9 cellular contexts compared by ENCODE assay signal in the genomic region with DNA sequence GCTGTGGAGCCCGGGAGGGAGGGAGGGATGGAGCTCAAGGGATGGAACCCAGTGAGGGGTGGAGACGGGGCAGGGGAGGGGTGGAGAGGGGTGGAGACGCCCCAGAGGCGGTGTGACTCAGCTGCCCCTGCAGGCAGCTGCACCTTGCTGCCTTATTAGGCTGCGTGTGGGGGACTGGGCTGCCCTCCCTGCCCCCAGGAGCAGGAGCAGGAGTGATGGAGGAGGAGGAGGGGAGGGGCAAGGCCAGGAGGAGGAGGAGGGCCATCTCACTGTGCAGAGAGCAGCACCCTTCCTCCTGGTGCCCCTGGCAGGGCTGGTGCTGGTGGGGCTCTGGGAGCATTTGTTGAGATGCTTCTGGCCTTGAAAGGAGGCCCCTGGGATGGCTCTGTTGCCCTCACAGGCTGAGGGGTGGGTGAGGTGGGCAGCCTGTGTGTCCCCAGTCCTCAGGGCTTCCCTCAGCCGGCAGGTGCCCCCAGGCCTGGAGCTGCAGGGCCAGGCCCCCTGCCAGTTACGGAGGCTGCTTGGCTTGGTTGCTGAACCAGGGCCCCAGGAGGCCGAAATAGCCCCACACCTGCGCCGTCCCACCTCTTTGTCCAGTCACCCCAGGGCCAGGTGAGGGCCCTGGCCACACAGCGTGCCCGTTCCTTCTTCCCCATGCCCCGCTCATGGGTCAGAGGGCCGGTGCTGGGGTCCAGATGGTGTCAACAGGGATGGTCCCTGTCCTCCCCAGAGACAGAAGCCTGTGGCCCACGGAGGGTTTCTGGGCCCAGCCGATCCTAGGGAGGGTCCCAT. TPM values are rescaled to one million over a fixed set of nuclear protein-coding genes. Genes with fewer than 3 reads are reported as not detected.
DNase-seq lines count a peak whose midpoint lies in the region; ATAC-seq, FAIRE-seq and TF ChIP-seq lines count a peak whose summit lies in the region.
"Had no signal": no experiment of that assay in that cellular context is flagged by ENCODE, and none has a peak within 500 bp of the region (broad histone marks: within the 10 kb centered on the region; RNA-seq: fewer than 3 reads in every experiment).

No MANE protein-coding gene starts in this region.

- FAIRE-seq in keratinocyte (lab: Jason Lieb, UNC) = peak; percentile 65

- H3K9me1 ChIP-seq in keratinocyte (ENCODE audit: control insufficient read depth, extremely low read depth, insufficient read depth, low read length) = no peaks in the 10 kb centered on the region

- TF ChIP-seq CTCF in keratinocyte (optimal IDR thresholded peaks at IDR 0.05 in 1 of 3, IDR thresholded peaks at IDR 0.05 in 1 of 3, conservative IDR thresholded peaks at IDR 0.05 in 1 of 3; ENCODE audit: extremely low read depth in 1 of 3, insufficient read depth in 2 of 3, low read length in 3 of 3) (no peak), upper lobe of left lung (IDR thresholded peaks at IDR 0.05) (no peak)

- H3K4me1 ChIP-seq in keratinocyte (ENCODE audit: control insufficient read depth, extremely low read depth, insufficient read depth, low read length) (peaks cover 32% of the 10 kb centered on the region), upper lobe of left lung (peaks cover 50 to 63% (median 52%) of the 10 kb centered on the region in 4 donors)

- H3K9ac ChIP-seq in keratinocyte (ENCODE audit: control insufficient read depth, extremely low read depth, insufficient read depth, low read length) = no peak overlapping the region

- H3K4me3 ChIP-seq in keratinocyte (ENCODE audit: control insufficient read depth in 2 of 3, extremely low read depth in 1 of 3, insufficient read depth in 2 of 3, low read depth in 1 of 3, low read length in 3 of 3) = no peak overlapping the region
- H3K4me3 ChIP-seq in upper lobe of left lung = no peak overlapping the region

- peak in 1 of 2 donors; percentile 69 for ATAC-seq in upper lobe of left lung (ENCODE audit: low FRiP score in 2 of 2)

- H3K79me2 ChIP-seq in keratinocyte (ENCODE audit: control insufficient read depth, insufficient read depth, low read length) = peaks cover 84% of the 10 kb centered on the region

- TF ChIP-seq POLR2A in upper lobe of left lung (IDR thresholded peaks at IDR 0.05) = no peak

- 57 to 81% methylated on average over 4 to 16 of the region's 16 CpGs for WGBS in upper lobe of left lung, 2 donors

- TF ChIP-seq EP300 in upper lobe of left lung (IDR thresholded peaks at IDR 0.05) = no peak

- peak overlapping the region; percentile 26 for H3K27ac ChIP-seq in keratinocyte (ENCODE audit: control insufficient read depth, insufficient read depth, low read length)
- H3K27ac ChIP-seq in upper lobe of left lung = peak overlapping the region; percentile 21 to 70 (median 66)

- DNase-seq in NCI-H1436 (lab: John Stamatoyannopoulos, UW) (peak; percentile 22), NCI-H1436 treated with DMSO at 0.1 percent for 48 hours (lab: John Stamatoyannopoulos, UW) (no peak), amniotic epithelial cell (ENCODE audit: low read depth) (peak; percentile 73), keratinocyte (ENCODE audit: low read depth, low spot score) (no peak), upper lobe of left lung (peak in 1 of 2 donors; percentile 68), NCI-H2107 (lab: John Stamatoyannopoulos, UW) (no peak), pons (ENCODE audit: low spot score) (no peak), NCI-H748 treated with DMSO at 0.1 percent for 48 hours (lab: John Stamatoyannopoulos, UW) (no peak)
- DNase-seq: 8988T had no signal

- H3K36me3 ChIP-seq in keratinocyte (ENCODE audit: control insufficient read depth in 2 of 2, extremely low read depth in 1 of 2, insufficient read depth in 2 of 2, low read length in 2 of 2) = peaks cover 25 to 45% of the 10 kb centered on the region in 2 experiments
- peaks cover 11 to 70% (median 57%) of the 10 kb centered on the region in 4 donors for H3K36me3 ChIP-seq in upper lobe of left lung

- dilution Hi-C loops in keratinocyte (cut with MboI; ENCODE audit: extremely low pct_ligation_motif_present, low sequenced_read_pairs) = no loop called here

- peaks cover 33% of the 10 kb centered on the region for H4K20me1 ChIP-seq in keratinocyte (ENCODE audit: control insufficient read depth, extremely low read depth, insufficient read depth, low read length)

- no peaks in the 10 kb centered on the region for H3K9me3 ChIP-seq in keratinocyte (ENCODE audit: control insufficient read depth, low read depth, low read length)
- no peaks in the 10 kb centered on the region for H3K9me3 ChIP-seq in upper lobe of left lung

- no peak overlapping the region for H2AFZ ChIP-seq in keratinocyte (ENCODE audit: control insufficient read depth, low read length)

- H3K4me2 ChIP-seq in keratinocyte (ENCODE audit: control insufficient read depth, extremely low read depth, insufficient read depth, low read depth, low read length) = no peak overlapping the region

- H3K27me3 ChIP-seq in keratinocyte (ENCODE audit: control insufficient read depth, extremely low read depth, insufficient read depth, low read length) = no peaks in the 10 kb centered on the region
- no peaks in the 10 kb centered on the region for H3K27me3 ChIP-seq in upper lobe of left lung

RNA-seq across cellular contexts. Expression of gene TSSC4, which starts 9.5 kb away (rescaled TPM):
- polyA plus RNA-seq in keratinocyte = 15.9 to 27.1 TPM (median 18.6 TPM) in 3 replicates
- 16.4 TPM for polyA plus RNA-seq in keratinocyte (2011; ENCODE audit: low read depth)
- polyA plus RNA-seq in keratinocyte (2011; cell fraction: cytosol; rRNA removed) = 9.5 and 26.4 TPM in 2 replicates
- 22.0 and 31.6 TPM in 2 replicates for polyA plus RNA-seq in keratinocyte (2011; cell fraction: nucleus; rRNA removed)
- 38.2 and 40.2 TPM in 2 replicates for polyA plus RNA-seq in keratinocyte (2012; ENCODE audit: low replicate concordance)
- polyA minus RNA-seq in keratinocyte = 13.8 to 23.9 TPM (median 14.9 TPM) in 3 replicates
- polyA minus RNA-seq in keratinocyte (2011; cell fraction: cytosol; rRNA and poly(A)+ RNA removed) = 37.0 TPM
- polyA minus RNA-seq in keratinocyte (2011; cell fraction: nucleus; rRNA and poly(A)+ RNA removed) = 12.8 and 15.4 TPM in 2 replicates
- 10 to 100 TPM; 28.9 to 69.4 (median 50.3) TPM for total RNA-seq in upper lobe of left lung

RNA-seq across cellular contexts. Expression of gene CD81, which starts 14.0 kb away (rescaled TPM):
- polyA plus RNA-seq in keratinocyte = 194 to 429 TPM (median 320 TPM) in 3 replicates
- 94.1 TPM for polyA plus RNA-seq in keratinocyte (2011; ENCODE audit: low read depth)
- 211 and 326 TPM in 2 replicates for polyA plus RNA-seq in keratinocyte (2011; cell fraction: cytosol; rRNA removed)
- 476 and 659 TPM in 2 replicates for polyA plus RNA-seq in keratinocyte (2011; cell fraction: nucleus; rRNA removed)
- 517 and 572 TPM in 2 replicates for polyA plus RNA-seq in keratinocyte (2012; ENCODE audit: low replicate concordance)
- 327 to 957 TPM (median 546 TPM) in 3 replicates for polyA minus RNA-seq in keratinocyte
- polyA minus RNA-seq in keratinocyte (2011; cell fraction: cytosol; rRNA and poly(A)+ RNA removed) = 543 TPM
- polyA minus RNA-seq in keratinocyte (2011; cell fraction: nucleus; rRNA and poly(A)+ RNA removed) = 405 and 451 TPM in 2 replicates
- total RNA-seq in upper lobe of left lung = 1,000 to 10,000 TPM in 1 of 6 donors, 100 to 1,000 TPM in 5; 398 to 1,053 (median 787) TPM

RNA-seq across cellular contexts. Expression of gene TRPM5, which starts 53.2 kb away (rescaled TPM):
- not detected in 3 replicates for polyA plus RNA-seq in keratinocyte
- not detected for polyA plus RNA-seq in keratinocyte (2011; ENCODE audit: low read depth)
- polyA plus RNA-seq in keratinocyte (2011; cell fraction: cytosol; rRNA removed) = not detected in 2 replicates
- not detected in 2 replicates for polyA plus RNA-seq in keratinocyte (2011; cell fraction: nucleus; rRNA removed)
- polyA plus RNA-seq in keratinocyte (2012; ENCODE audit: low replicate concordance) = not detected in 2 replicates
- 0.13 TPM in 1 of 3 replicates, not detected in the others for polyA minus RNA-seq in keratinocyte
- polyA minus RNA-seq in keratinocyte (2011; cell fraction: cytosol; rRNA and poly(A)+ RNA removed) = not detected
- not detected in 2 replicates for polyA minus RNA-seq in keratinocyte (2011; cell fraction: nucleus; rRNA and poly(A)+ RNA removed)
- not detected for total RNA-seq in upper lobe of left lung

RNA-seq across cellular contexts. Expression of gene KCNQ1, which starts 53.7 kb away (rescaled TPM):
- not detected in 3 replicates for polyA plus RNA-seq in keratinocyte
- not detected for polyA plus RNA-seq in keratinocyte (2011; ENCODE audit: low read depth)
- polyA plus RNA-seq in keratinocyte (2011; cell fraction: cytosol; rRNA removed) = not detected in 2 replicates
- polyA plus RNA-seq in keratinocyte (2011; cell fraction: nucleus; rRNA removed) = not detected in 2 replicates
- polyA plus RNA-seq in keratinocyte (2012; ENCODE audit: low replicate concordance) = not detected in 2 replicates
- polyA minus RNA-seq in keratinocyte = not detected in 3 replicates
- not detected for polyA minus RNA-seq in keratinocyte (2011; cell fraction: cytosol; rRNA and poly(A)+ RNA removed)
- polyA minus RNA-seq in keratinocyte (2011; cell fraction: nucleus; rRNA and poly(A)+ RNA removed) = not detected in 2 replicates
- 10 to 100 TPM; 18.0 to 45.4 (median 32.7) TPM for total RNA-seq in upper lobe of left lung

Comparison
In these comparisons a context has a peak if more than half of its experiments do, and no peak if none do; other contexts are left out.
1. DNase-seq: peak in NCI-H1436 (single experiment) and amniotic epithelial cell (single experiment); none in NCI-H1436 treated with DMSO at 0.1 percent for 48 hours (single experiment), keratinocyte (single experiment), NCI-H2107 (single experiment), pons (single experiment) and NCI-H748 treated with DMSO at 0.1 percent for 48 hours (single experiment).